In genomic region chr13:27053902-27054595, GRCh38 we compare ENCODE assay signal across 11 cellular contexts.
A peak's percentile ranks its signal among the peaks of the same experiment; 100 is the strongest.
DNase-seq lines count a peak whose midpoint lies in the region; ATAC-seq, FAIRE-seq and TF ChIP-seq lines count a peak whose summit lies in the region.
"Had no signal": no experiment of that assay in that cellular context is flagged by ENCODE, and none has a peak within 500 bp of the region (broad histone marks: within the 10 kb centered on the region; RNA-seq: fewer than 3 reads in every experiment).

No MANE protein-coding gene starts in this region.

- H4K91ac ChIP-seq in IMR-90 (ENCODE audit: insufficient read depth, low read depth, low read length): peak overlapping the region; percentile 74

- no peak for TF ChIP-seq RAD21 in IMR-90 (IDR thresholded peaks at IDR 0.05; ENCODE audit: low read length)

- no peaks in the 10 kb centered on the region for H3K79me2 ChIP-seq in mammary epithelial cell (ENCODE audit: insufficient read depth, low read length)

- dilution Hi-C loops in IMR-90 (cut with HindIII; ENCODE audit: low sequenced_read_pairs, unreplicated experiment) (no loop called here), mammary epithelial cell (cut with HindIII; ENCODE audit: low sequenced_read_pairs) (no loop called here)

- no peak for TF ChIP-seq CTCF in AG09309 (IDR thresholded peaks at IDR 0.05; ENCODE audit: control insufficient read depth, insufficient read depth, low read depth, low read length, missing control alignments)
- no peak for TF ChIP-seq CTCF in IMR-90 (conservative IDR thresholded peaks at IDR 0.05; ENCODE audit: low read depth, low read length)
- no peak for TF ChIP-seq CTCF in mammary epithelial cell (conservative IDR thresholded peaks at IDR 0.05 in 1 of 2, IDR thresholded peaks at IDR 0.05 in 1 of 2; ENCODE audit: extremely low read depth in 1 of 2, insufficient read depth in 1 of 2, low read depth in 1 of 2, low read length in 2 of 2)
- TF ChIP-seq CTCF in pancreas (IDR thresholded peaks at IDR 0.05): no peak

- FAIRE-seq in pancreas (lab: Jason Lieb, UNC): no peak

- peaks cover 0 to 3% of the 10 kb centered on the region in 2 experiments; a peak in 1 of 4 replicates for H3K79me1 ChIP-seq in IMR-90 (ENCODE audit: low read depth in 1 of 2, low read length in 2 of 2)

- peak overlapping the region; percentile 74 for H2BK120ac ChIP-seq in IMR-90 (ENCODE audit: low read depth, low read length)

- peak overlapping the region; percentile 82 for H3K4ac ChIP-seq in IMR-90 (ENCODE audit: low read depth, low read length)

- H3K27me3 ChIP-seq in IMR-90 (ENCODE audit: control insufficient read depth, insufficient read depth, low read length) (no peaks in the 10 kb centered on the region), mammary epithelial cell (ENCODE audit: insufficient read depth, low read length) (no peaks in the 10 kb centered on the region), pancreas (no peaks in the 10 kb centered on the region)

- no peaks in the 10 kb centered on the region for H3K36me3 ChIP-seq in IMR-90 (ENCODE audit: control insufficient read depth, insufficient read depth, low read length)
- H3K36me3 ChIP-seq in mammary epithelial cell (ENCODE audit: insufficient read depth, low read length): no peaks in the 10 kb centered on the region
- no peaks in the 10 kb centered on the region for H3K36me3 ChIP-seq in pancreas

- peak overlapping the region; percentile 40 for H3K18ac ChIP-seq in IMR-90 (ENCODE audit: low read depth, low read length)

- peak overlapping the region in 1 of 2 experiments; percentile 55; a peak in 3 of 4 replicates for H4K8ac ChIP-seq in IMR-90 (ENCODE audit: low read depth in 2 of 2, low read length in 2 of 2)

- intact Hi-C loops in IMR-90 (cut with micrococcal nuclease): loop anchor here (1.0 kb wide), 1 partner anchor 11 kb away; no protein-coding TSS in a partner anchor
- intact Hi-C loops in mammary epithelial cell (cut with micrococcal nuclease): no loop called here
- intact Hi-C loops in pancreas (cut with DNase I): no loop called here

- H2BK15ac ChIP-seq in IMR-90 (ENCODE audit: low read depth, low read length): peak overlapping the region; percentile 33; the same call in 1 of the 3 replicates

- H4K20me1 ChIP-seq in IMR-90 (ENCODE audit: insufficient read depth, low read length) (no peaks in the 10 kb centered on the region), mammary epithelial cell (ENCODE audit: insufficient read depth, low read length) (no peaks in the 10 kb centered on the region)

- in situ Hi-C loops in IMR-90 (cut with MboI; ENCODE audit: low sequenced_read_pairs): no loop called here
- in situ Hi-C loops in mammary epithelial cell (cut with MboI; ENCODE audit: low sequenced_read_pairs in 2 of 2): no loop called here

- H3K4me3 ChIP-seq in AG09309 (ENCODE audit: control insufficient read depth, low read depth, low read length): no peak overlapping the region
- no peak overlapping the region for H3K4me3 ChIP-seq in IMR-90 (ENCODE audit: insufficient read depth, low read depth, low read length)
- H3K4me3 ChIP-seq in mammary epithelial cell (replicated peaks in 1 of 3; ENCODE audit: insufficient read depth in 1 of 3, low read depth in 2 of 3, low read length in 3 of 3): no peak overlapping the region
- H3K4me3 ChIP-seq in pancreas: no peak overlapping the region

- H2AK5ac ChIP-seq in IMR-90 (ENCODE audit: low read depth, low read length): peak overlapping the region; percentile 80

- H3K14ac ChIP-seq in IMR-90 (replicated peaks; ENCODE audit: low read depth, low read length): peak overlapping the region; percentile 53

- H3K9me3 ChIP-seq in IMR-90 (ENCODE audit: control insufficient read depth, insufficient read depth, low read length): peaks cover 4% of the 10 kb centered on the region; the same call in 1 of the 2 replicates
- H3K9me3 ChIP-seq in mammary epithelial cell (replicated peaks; ENCODE audit: insufficient read depth, low read length): no peaks in the 10 kb centered on the region
- no peaks in the 10 kb centered on the region for H3K9me3 ChIP-seq in pancreas

- ATAC-seq in IMR-90 (ENCODE audit: low read depth) (peak; percentile 91), left lobe of liver (peak; percentile 19), pancreas (no peak), GM21423 (IDR thresholded peaks at IDR 0.05; ENCODE audit: unreplicated experiment) (no peak)
- ATAC-seq: CD8-positive, alpha-beta T cell had no signal

- BruUV-seq in IMR-90 (replicated peaks; lab: Mats Ljungman, UMichigan) (no TSS peak), mammary epithelial cell (replicated peaks; lab: Mats Ljungman, UMichigan) (no TSS peak)

- H3K4me2 ChIP-seq in IMR-90 (ENCODE audit: low read depth, low read length) (peak overlapping the region; percentile 30), mammary epithelial cell (ENCODE audit: insufficient read depth, low read depth, low read length) (peak overlapping the region; percentile 26)

- H3K9ac ChIP-seq in IMR-90 (ENCODE audit: low read depth, low read length): no peak overlapping the region; the same call in 1 of the 2 replicates
- H3K9ac ChIP-seq in mammary epithelial cell (ENCODE audit: insufficient read depth, low read length): no peak overlapping the region

- 0% methylated on average over 2 of the region's 6 CpGs; no CpG with 5 or more reads in 1 of the 2 experiments for WGBS in IMR-90 (ENCODE audit: extremely low coverage in 2 of 2, insufficient read length in 1 of 2), 2 experiments
- WGBS in mammary epithelial cell (ENCODE audit: low coverage, missing lambda C conversion rate): 75% methylated on average over 5 of the region's 6 CpGs
- WGBS in pancreas, 2 donors: 63 to 68% methylated on average over 6 of the region's 6 CpGs

- 0 out of 2 replicates have a peak overlapping the region, but pooled peaks have one; percentile 70 for H3K23ac ChIP-seq in IMR-90 (ENCODE audit: low read depth, low read length)

- POLR2A ChIA-PET in IMR-90 (lab: Charles Lee; ENCODE audit: unreplicated experiment): interaction anchor here (0.8 kb wide), 1 partner anchor 71 kb away, joined by 3 read pairs; no protein-coding TSS in a partner anchor

- H2AK9ac ChIP-seq in IMR-90 (replicated peaks; ENCODE audit: low read depth, low read length, poor library complexity): peak overlapping the region; percentile 90

- no peak overlapping the region for H3K56ac ChIP-seq in IMR-90 (ENCODE audit: extremely low read depth, insufficient read depth, low read length)

- CTCF ChIA-PET in IMR-90 (lab: Yijun Ruan, JAX) (interaction anchor here (0.6 kb wide), 1 partner anchor 44 kb away, joined by 4 read pairs; no protein-coding TSS in a partner anchor), mammary epithelial cell (lab: Charles Lee; ENCODE audit: low non-redundant PET) (no interaction called here)

- H3K27ac ChIP-seq in IMR-90 (ENCODE audit: insufficient read depth, low read length): peak overlapping the region; percentile 36; the same call in 1 of the 2 replicates
- peak overlapping the region; percentile 48 for H3K27ac ChIP-seq in mammary epithelial cell (ENCODE audit: insufficient read depth, low read depth, low read length)
- H3K27ac ChIP-seq in pancreas: no peak overlapping the region

- H4K5ac ChIP-seq in IMR-90 (ENCODE audit: low read depth, low read length): peak overlapping the region; percentile 35; the same call in 1 of the 2 replicates

- H3K4me1 ChIP-seq in IMR-90 (ENCODE audit: control insufficient read depth, insufficient read depth, low read length) (peaks cover 16% of the 10 kb centered on the region), mammary epithelial cell (ENCODE audit: insufficient read depth, low read length) (peaks cover 20% of the 10 kb centered on the region), pancreas (no peaks in the 10 kb centered on the region)

- DNase-seq in AG09309 (ENCODE audit: low read depth) (peak; percentile 55), IMR-90 (peak; percentile 88), mammary epithelial cell (peak; percentile 89), left lobe of liver (ENCODE audit: low spot score) (no peak), pancreas (no peak), DMS114 treated with DMSO at 0.1 percent for 48 hours (lab: John Stamatoyannopoulos, UW; ENCODE audit: unreplicated experiment) (no peak), NCI-H2171 (lab: John Stamatoyannopoulos, UW) (no peak)
- DNase-seq: activated B cell treated with CpG ODN at 0.5 μM for 24 hours; CD8-positive, alpha-beta T cell; effector memory CD4-positive, alpha-beta T cell had no signal

- H2AFZ ChIP-seq in IMR-90 (replicated peaks; ENCODE audit: low read length, poor library complexity) (peak overlapping the region; percentile 84), mammary epithelial cell (ENCODE audit: low read depth, low read length) (peak overlapping the region; percentile 48)

- no peak for TF ChIP-seq POLR2A in IMR-90 (IDR thresholded peaks at IDR 0.05; ENCODE audit: low read depth, low read length)

- peaks cover 23% of the 10 kb centered on the region for H3K9me1 ChIP-seq in IMR-90 (ENCODE audit: insufficient read depth, low read length)

- peak overlapping the region; percentile 69 for H2BK20ac ChIP-seq in IMR-90 (ENCODE audit: low read depth, low read length)

- H2BK5ac ChIP-seq in IMR-90 (ENCODE audit: low read depth, low read length, poor library complexity, severe bottlenecking): peak overlapping the region; percentile 78

TF ChIP-seq in IMR-90, 13 proteins besides CTCF, POLR2A, EP300 and RAD21 (continues in another document):
- TF ChIP-seq RCOR1 (IDR thresholded peaks at IDR 0.05; ENCODE audit: insufficient replicate concordance, low read length): no peak
- 0 out of 2 replicates have a peak, but pooled peaks have one; percentile 21 for TF ChIP-seq CEBPB (IDR thresholded peaks at IDR 0.05; ENCODE audit: low read depth, low read length)
- peak; percentile 92 for TF ChIP-seq MXI1 (IDR thresholded peaks at IDR 0.05; ENCODE audit: borderline replicate concordance, low read depth, low read length)
- no peak for TF ChIP-seq MAZ (IDR thresholded peaks at IDR 0.05; ENCODE audit: borderline replicate concordance, low read depth, low read length)
- 0 out of 2 replicates have a peak, but pooled peaks have one; percentile 14 for TF ChIP-seq SMC3 (IDR thresholded peaks at IDR 0.05; ENCODE audit: low read depth, low read length)
- peak; percentile 57 for TF ChIP-seq FOS (IDR thresholded peaks at IDR 0.05; ENCODE audit: low read depth, low read length)
- no peak for TF ChIP-seq RFX5 (IDR thresholded peaks at IDR 0.05; ENCODE audit: low read depth, low read length)
- TF ChIP-seq USF2 (IDR thresholded peaks at IDR 0.05; ENCODE audit: low read depth, low read length): no peak
- TF ChIP-seq BHLHE40 (IDR thresholded peaks at IDR 0.05; ENCODE audit: low read depth, low read length): peak; percentile 45; the same call in 1 of the 2 replicates
- TF ChIP-seq MAFK (IDR thresholded peaks at IDR 0.05; ENCODE audit: low read depth, low read length): no peak
- no peak for TF ChIP-seq CHD1 (IDR thresholded peaks at IDR 0.05; ENCODE audit: low read depth, low read length)

Comparison
In these comparisons a context has a peak if more than half of its experiments do, and no peak if none do; other contexts are left out.
1. DNase-seq: peak in AG09309 (single experiment), IMR-90 (single experiment) and mammary epithelial cell (single experiment); none in left lobe of liver (single experiment), pancreas (0 of 6), DMS114 treated with DMSO at 0.1 percent for 48 hours (single experiment) and NCI-H2171 (single experiment).
2. ATAC-seq: peak in IMR-90 (single experiment) and left lobe of liver (single experiment); none in pancreas (0 of 4) and GM21423 (single experiment).
3. H3K27ac ChIP-seq: peak in IMR-90 (single experiment) and mammary epithelial cell (single experiment); none in pancreas (0 of 4).